19 cellular contexts compared by ENCODE assay signal in genomic region chr1:53065391-53065790, GRCh38. TPM values are rescaled to one million over a fixed set of nuclear protein-coding genes. Genes with fewer than 3 reads are reported as not detected.
"Had no signal": no experiment of that assay in that cellular context is flagged by ENCODE, and none has a peak within 500 bp of the region (broad histone marks: within the 10 kb centered on the region; RNA-seq: fewer than 3 reads in every experiment).

No MANE protein-coding gene starts in this region.

- H3K9me3 ChIP-seq: esophagus squamous epithelium, tibial nerve, uterus had no signal

- H3K36me3 Mint-ChIP-seq: mesothelial cell of epicardium; neural progenitor cell; stimulated activated naive B cell treated with anti-CD40 and anti-IgM and Interleukin-4, amounts not matched to agents 10 μg/mL and 1 μg/mL and 100 μg/mL, for 72 hours had no signal

- H3K36me3 ChIP-seq: neural progenitor cell, uterus had no signal

- H3K9ac ChIP-seq: neural progenitor cell, parathyroid adenoma had no signal

- H3K4me1 ChIP-seq: parathyroid adenoma had no signal

- H3K27ac ChIP-seq: coronary artery, esophagus squamous epithelium, neural progenitor cell, parathyroid adenoma had no signal

- H3K4me3 ChIP-seq: coronary artery, esophagus squamous epithelium, neural progenitor cell, uterus had no signal

- DNase-seq: activated CD4-positive, alpha-beta T cell treated with anti-CD3 and anti-CD28 coated beads for 1 hour; activated CD4-positive, alpha-beta T cell treated with anti-CD3 and anti-CD28 coated beads, Interleukin-2, amount 50 U/mL, for 4 hours; activated effector memory CD4-positive, alpha-beta T cell treated with anti-CD3 and anti-CD28 coated beads, Interleukin-2, amount 50 U/mL, for 16 hours; activated T-cell treated with anti-CD3 and anti-CD28 coated beads, Interleukin-2, amount 50 U/mL, for 4 hours; caudate nucleus; esophagus squamous epithelium; hippocampal formation; kidney; stimulated activated CD4-positive, alpha-beta T cell treated with anti-CD3 and anti-CD28 coated beads, Interleukin-2, amount 100 ng/mL, for 48 hours; stimulated activated naive B cell treated with anti-CD40 and anti-IgM and Interleukin-4, amounts not matched to agents 10 μg/mL and 1 μg/mL and 100 μg/mL, for 72 hours had no signal

- H3K4me1 Mint-ChIP-seq: activated naive CD4-positive, alpha-beta T cell treated with anti-CD3 and anti-CD28 coated beads, Interleukin-2, amount 50 U/mL, for 24 hours had no signal

- H3K9me3 Mint-ChIP-seq: activated naive CD4-positive, alpha-beta T cell treated with anti-CD3 and anti-CD28 coated beads, Interleukin-2, amount 50 U/mL, for 24 hours; activated T-cell treated with anti-CD3 and anti-CD28 coated beads, Interleukin-2, amount 50 U/mL, for 4 hours; mesothelial cell of epicardium; neural progenitor cell; stimulated activated naive B cell treated with anti-CD40 and anti-IgM and Interleukin-4, amounts not matched to agents 10 μg/mL and 1 μg/mL and 100 μg/mL, for 72 hours had no signal

- H3K4me3 Mint-ChIP-seq: activated naive CD4-positive, alpha-beta T cell treated with anti-CD3 and anti-CD28 coated beads, Interleukin-2, amount 50 U/mL, for 24 hours; activated T-cell treated with anti-CD3 and anti-CD28 coated beads, Interleukin-2, amount 50 U/mL, for 4 hours; mesothelial cell of epicardium; neural progenitor cell; stimulated activated naive B cell treated with anti-CD40 and anti-IgM and Interleukin-4, amounts not matched to agents 10 μg/mL and 1 μg/mL and 100 μg/mL, for 72 hours had no signal

- H3K27me3 ChIP-seq: uterus had no signal

- H3K4me2 ChIP-seq: neural progenitor cell had no signal

- H3K27ac Mint-ChIP-seq: activated naive CD4-positive, alpha-beta T cell treated with anti-CD3 and anti-CD28 coated beads, Interleukin-2, amount 50 U/mL, for 24 hours; mesothelial cell of epicardium; neural progenitor cell; stimulated activated naive B cell treated with anti-CD40 and anti-IgM and Interleukin-4, amounts not matched to agents 10 μg/mL and 1 μg/mL and 100 μg/mL, for 72 hours had no signal

- FAIRE-seq: endothelial cell of umbilical vein, kidney had no signal

- ATAC-seq: activated T-cell treated with anti-CD3 and anti-CD28 coated beads, Interleukin-2, amount 50 U/mL, for 4 hours; stimulated activated naive B cell treated with anti-CD40 and anti-IgM and Interleukin-4, amounts not matched to agents 10 μg/mL and 1 μg/mL and 100 μg/mL, for 72 hours had no signal

- H3K79me2 ChIP-seq: parathyroid adenoma had no signal

- H2AFZ ChIP-seq: neural progenitor cell, parathyroid adenoma had no signal

RNA-seq across cellular contexts. Expression of gene PODN, which starts 3.4 kb away (rescaled TPM):
- total RNA-seq: T-helper 1 cell treated with Interleukin-12 subunit alpha and Interleukin-12 subunit beta and Interleukin-4 antibody, amounts not matched to agents 30 ng/mL and 1 ng/mL, for 36 hours had no signal
